ENCODE assay signal across 16 cellular contexts in the genomic region with DNA sequence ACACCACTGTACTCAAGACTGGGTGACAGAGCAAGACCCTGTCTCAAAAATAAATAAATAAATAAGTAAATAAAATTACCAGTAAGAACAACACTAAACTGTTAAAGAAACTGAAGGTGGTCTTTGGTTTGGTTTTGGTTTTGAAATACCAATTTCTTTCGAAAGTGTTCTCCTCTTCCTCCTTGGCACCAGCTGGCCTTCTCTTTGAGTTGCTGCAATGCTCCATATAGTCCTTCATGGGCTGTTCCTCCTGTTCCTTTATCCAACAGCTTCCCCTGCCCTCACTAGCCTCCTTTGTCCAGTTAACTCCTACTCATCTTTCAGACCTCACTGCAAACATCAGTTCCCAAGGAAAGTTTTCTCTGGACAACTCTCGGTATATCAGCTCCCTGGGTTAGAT.
"Had no signal": no experiment of that assay in that cellular context is flagged by ENCODE, and none has a peak within 500 bp of the region (broad histone marks: within the 10 kb centered on the region; RNA-seq: fewer than 3 reads in every experiment).

No MANE protein-coding gene starts in this region.

- H3K9me3 Mint-ChIP-seq: activated naive CD4-positive, alpha-beta T cell treated with anti-CD3 and anti-CD28 coated beads for 36 hours; activated T-helper 17 cell treated with anti-CD3 and anti-CD28 coated beads, Interleukin-2, amount 50 U/mL, for 72 hours; endodermal cell; mesothelial cell of epicardium; stimulated activated naive CD8-positive, alpha-beta T cell treated with anti-CD3 and anti-CD28 coated beads, Interleukin-15, amount 100 ng/mL, for 72 hours had no signal

- H3K27me3 ChIP-seq: cardiac muscle cell, dorsolateral prefrontal cortex, gastrocnemius medialis, heart left ventricle, right lobe of liver, testis had no signal

- ATAC-seq: activated T-helper 17 cell treated with anti-CD3 and anti-CD28 coated beads, Interleukin-2, amount 50 U/mL, for 72 hours; gastrocnemius medialis; heart left ventricle; lower lobe of right lung; psoas muscle; right lobe of liver; stimulated activated naive CD8-positive, alpha-beta T cell treated with anti-CD3 and anti-CD28 coated beads, Interleukin-15, amount 100 ng/mL, for 72 hours had no signal

- H3K4me1 ChIP-seq: psoas muscle had no signal

- H3K9me3 ChIP-seq: gastrocnemius medialis, heart left ventricle, lower lobe of right lung, psoas muscle, right lobe of liver, testis had no signal

- H3K27ac Mint-ChIP-seq: activated naive CD4-positive, alpha-beta T cell treated with anti-CD3 and anti-CD28 coated beads for 36 hours; activated T-helper 17 cell treated with anti-CD3 and anti-CD28 coated beads, Interleukin-2, amount 50 U/mL, for 72 hours; endodermal cell; mesothelial cell of epicardium; stimulated activated naive CD8-positive, alpha-beta T cell treated with anti-CD3 and anti-CD28 coated beads, Interleukin-15, amount 100 ng/mL, for 72 hours had no signal

- H3K4me3 Mint-ChIP-seq: activated naive CD4-positive, alpha-beta T cell treated with anti-CD3 and anti-CD28 coated beads for 36 hours; activated T-helper 17 cell treated with anti-CD3 and anti-CD28 coated beads, Interleukin-2, amount 50 U/mL, for 72 hours; endodermal cell; mesothelial cell of epicardium; stimulated activated naive CD8-positive, alpha-beta T cell treated with anti-CD3 and anti-CD28 coated beads, Interleukin-15, amount 100 ng/mL, for 72 hours had no signal

- H3K4me1 Mint-ChIP-seq: activated T-helper 17 cell treated with anti-CD3 and anti-CD28 coated beads, Interleukin-2, amount 50 U/mL, for 72 hours had no signal

- H3K4me2 ChIP-seq: smooth muscle cell had no signal

- H3K36me3 ChIP-seq: cardiac muscle cell, gastrocnemius medialis, heart left ventricle, lower lobe of right lung, right lobe of liver had no signal

- H3K4me3 ChIP-seq: cardiac muscle cell, dorsolateral prefrontal cortex, gastrocnemius medialis, heart left ventricle, lower lobe of right lung, psoas muscle, right lobe of liver, smooth muscle cell, testis had no signal

- H3K27me3 Mint-ChIP-seq: activated T-helper 17 cell treated with anti-CD3 and anti-CD28 coated beads, Interleukin-2, amount 50 U/mL, for 72 hours; stimulated activated naive CD8-positive, alpha-beta T cell treated with anti-CD3 and anti-CD28 coated beads, Interleukin-15, amount 100 ng/mL, for 72 hours had no signal

- DNase-seq: activated CD4-positive, alpha-beta T cell treated with anti-CD3 and anti-CD28 coated beads for 1 hour; activated CD4-positive, alpha-beta T cell treated with anti-CD3 and anti-CD28 coated beads, Interleukin-2, amount 50 U/mL, for 4 hours; activated naive CD4-positive, alpha-beta T cell treated with anti-CD3 and anti-CD28 coated beads for 36 hours; dorsolateral prefrontal cortex; endodermal cell; gastrocnemius medialis; heart left ventricle; lower lobe of right lung; psoas muscle; right lobe of liver; stimulated activated naive CD8-positive, alpha-beta T cell treated with anti-CD3 and anti-CD28 coated beads, Interleukin-15, amount 100 ng/mL, for 72 hours; testis had no signal

- H3K36me3 Mint-ChIP-seq: mesothelial cell of epicardium had no signal

- H3K27ac ChIP-seq: cardiac muscle cell, dorsolateral prefrontal cortex, gastrocnemius medialis, lower lobe of right lung, psoas muscle, right lobe of liver, testis had no signal
